ENCODE assay signal across 15 cellular contexts in genomic region chr1:101283443-101283842, GRCh38. TPM values are rescaled to one million over a fixed set of nuclear protein-coding genes. Genes with fewer than 3 reads are reported as not detected.
A peak's percentile ranks its signal among the peaks of the same experiment; 100 is the strongest.
DNase-seq lines count a peak whose midpoint lies in the region; ATAC-seq and TF ChIP-seq lines count a peak whose summit lies in the region.
"Had no signal": no experiment of that assay in that cellular context is flagged by ENCODE, and none has a peak within 500 bp of the region (broad histone marks: within the 10 kb centered on the region; RNA-seq: fewer than 3 reads in every experiment).

No MANE protein-coding gene starts in this region.

- no peaks in the 10 kb centered on the region for H3F3A ChIP-seq in smooth muscle cell (ENCODE audit: low read depth)

- no peak overlapping the region for H3K9ac ChIP-seq in smooth muscle cell (ENCODE audit: low read depth)

- H3K4me2 ChIP-seq in smooth muscle cell, result peak overlapping the region; percentile 63

- no peak for ATAC-seq in activated CD8-positive, alpha-beta memory T cell treated with anti-CD3 and anti-CD28 coated beads, Interleukin-2, amount 10 ng/mL, durations not matched to agents 7 days and 5 days
- ATAC-seq in T-helper 17 cell, result no peak
- no peak for ATAC-seq in central memory CD8-positive, alpha-beta T cell (replicated peaks; ENCODE audit: extremely low read depth, poor library complexity, severe bottlenecking)
- ATAC-seq in HG02885 (IDR thresholded peaks at IDR 0.05; ENCODE audit: poor library complexity, unreplicated experiment), result no peak
- ATAC-seq: heart right ventricle, upper lobe of right lung had no signal

- 24% methylated on average over 3 of the region's 3 CpGs for WGBS in smooth muscle cell (ENCODE audit: low lambda C conversion rate)

- no peaks in the 10 kb centered on the region for H4K20me1 ChIP-seq in smooth muscle cell (ENCODE audit: low read depth)

- no peak for DNase-seq in activated CD8-positive, alpha-beta memory T cell treated with anti-CD3 and anti-CD28 coated beads, Interleukin-2, amount 10 ng/mL, durations not matched to agents 7 days and 5 days
- DNase-seq in activated CD8-positive, alpha-beta memory T cell treated with anti-CD3 and anti-CD28 coated beads, Interleukin-2, amount 50 U/mL, for 4 hours, result no peak
- DNase-seq in T-helper 17 cell, result no peak
- no peak for DNase-seq in central memory CD8-positive, alpha-beta T cell (ENCODE audit: low spot score in 2 of 2)
- no peak for DNase-seq in smooth muscle cell (lab: John Stamatoyannopoulos, UW; ENCODE audit: unreplicated experiment)
- no peak for DNase-seq in foreskin melanocyte
- no peak for DNase-seq in D341Med (ENCODE audit: low spot score)
- DNase-seq: ACHN, H7, heart right ventricle, islet precursor cell, NCI-H524, upper lobe of right lung had no signal

- H2AFZ ChIP-seq in smooth muscle cell (ENCODE audit: low read depth), result peak overlapping the region; percentile 59

- peaks cover 62% of the 10 kb centered on the region for H3K4me1 Mint-ChIP-seq in activated CD8-positive, alpha-beta memory T cell treated with anti-CD3 and anti-CD28 coated beads, Interleukin-2, amount 10 ng/mL, durations not matched to agents 7 days and 5 days
- H3K4me1 Mint-ChIP-seq in T-helper 17 cell, result peaks cover 77% of the 10 kb centered on the region
- peaks cover 86% of the 10 kb centered on the region for H3K4me1 Mint-ChIP-seq in central memory CD8-positive, alpha-beta T cell

- CTCF ChIA-PET in activated CD8-positive, alpha-beta memory T cell treated with anti-CD3 and anti-CD28 coated beads, Interleukin-2, amount 10 ng/mL, durations not matched to agents 7 days and 5 days (lab: Charles Lee), result interaction anchor here (0.8 to 2.1 kb wide), 4 partner anchors 26 to 362 kb away, joined by 3 to 6 read pairs (median 4); no protein-coding TSS in a partner anchor

- no peak overlapping the region for H3K4me3 ChIP-seq in smooth muscle cell
- H3K4me3 ChIP-seq: heart right ventricle, upper lobe of right lung had no signal

- no peak for TF ChIP-seq CTCF in smooth muscle cell (IDR thresholded peaks at IDR 0.05; ENCODE audit: borderline replicate concordance, insufficient read depth, poor library complexity, severe bottlenecking)

- H3K27ac Mint-ChIP-seq in activated CD8-positive, alpha-beta memory T cell treated with anti-CD3 and anti-CD28 coated beads, Interleukin-2, amount 10 ng/mL, durations not matched to agents 7 days and 5 days, result peak overlapping the region; percentile 75
- peak overlapping the region; percentile 98 for H3K27ac Mint-ChIP-seq in T-helper 17 cell
- peak overlapping the region; percentile 97 for H3K27ac Mint-ChIP-seq in central memory CD8-positive, alpha-beta T cell (ENCODE audit: low read depth)
- H3K27ac Mint-ChIP-seq: memory B cell had no signal

- no peaks in the 10 kb centered on the region for H3K27me3 ChIP-seq in smooth muscle cell (ENCODE audit: low read depth)
- H3K27me3 ChIP-seq: heart right ventricle, upper lobe of right lung had no signal

- H3K36me3 ChIP-seq in smooth muscle cell (ENCODE audit: low read depth), result no peaks in the 10 kb centered on the region
- H3K36me3 ChIP-seq: heart right ventricle, upper lobe of right lung had no signal

- no peaks in the 10 kb centered on the region for H3K79me2 ChIP-seq in smooth muscle cell (ENCODE audit: low read depth)

- H3K4me3 Mint-ChIP-seq in activated CD8-positive, alpha-beta memory T cell treated with anti-CD3 and anti-CD28 coated beads, Interleukin-2, amount 10 ng/mL, durations not matched to agents 7 days and 5 days, result no peak overlapping the region
- no peak overlapping the region for H3K4me3 Mint-ChIP-seq in T-helper 17 cell
- H3K4me3 Mint-ChIP-seq in central memory CD8-positive, alpha-beta T cell, result peak overlapping the region; percentile 70
- H3K4me3 Mint-ChIP-seq: memory B cell had no signal

- peaks cover 5% of the 10 kb centered on the region for H3K27me3 Mint-ChIP-seq in activated CD8-positive, alpha-beta memory T cell treated with anti-CD3 and anti-CD28 coated beads, Interleukin-2, amount 10 ng/mL, durations not matched to agents 7 days and 5 days
- no peaks in the 10 kb centered on the region for H3K27me3 Mint-ChIP-seq in T-helper 17 cell
- H3K27me3 Mint-ChIP-seq in central memory CD8-positive, alpha-beta T cell, result no peaks in the 10 kb centered on the region
- H3K27me3 Mint-ChIP-seq: memory B cell had no signal

- H3K27ac ChIP-seq in smooth muscle cell (ENCODE audit: low read depth), result no peak overlapping the region
- H3K27ac ChIP-seq: upper lobe of right lung had no signal

- H3K9me3 ChIP-seq in T-helper 17 cell (ENCODE audit: control insufficient read depth, low read length, poor library complexity, severe bottlenecking) (no peaks in the 10 kb centered on the region), smooth muscle cell (replicated peaks; ENCODE audit: low read depth) (no peaks in the 10 kb centered on the region)
- H3K9me3 ChIP-seq: upper lobe of right lung had no signal

- H3K36me3 Mint-ChIP-seq in activated CD8-positive, alpha-beta memory T cell treated with anti-CD3 and anti-CD28 coated beads, Interleukin-2, amount 10 ng/mL, durations not matched to agents 7 days and 5 days, result peaks cover 6% of the 10 kb centered on the region
- H3K36me3 Mint-ChIP-seq in T-helper 17 cell (ENCODE audit: low read depth), result no peaks in the 10 kb centered on the region
- H3K36me3 Mint-ChIP-seq in central memory CD8-positive, alpha-beta T cell (ENCODE audit: insufficient read depth), result peaks cover 3% of the 10 kb centered on the region
- H3K36me3 Mint-ChIP-seq: memory B cell had no signal

- peaks cover 3% of the 10 kb centered on the region for H3K9me3 Mint-ChIP-seq in activated CD8-positive, alpha-beta memory T cell treated with anti-CD3 and anti-CD28 coated beads, Interleukin-2, amount 10 ng/mL, durations not matched to agents 7 days and 5 days (ENCODE audit: low read depth)
- no peaks in the 10 kb centered on the region for H3K9me3 Mint-ChIP-seq in central memory CD8-positive, alpha-beta T cell
- H3K9me3 Mint-ChIP-seq: memory B cell had no signal

- H3K4me1 ChIP-seq in smooth muscle cell (ENCODE audit: low read depth), result peaks cover 27% of the 10 kb centered on the region
- H3K4me1 ChIP-seq: upper lobe of right lung had no signal

RNA-seq across cellular contexts. Expression of gene S1PR1, which starts 46.6 kb away (rescaled TPM):
- total RNA-seq in activated CD8-positive, alpha-beta memory T cell treated with anti-CD3 and anti-CD28 coated beads, Interleukin-2, amount 10 ng/mL, durations not matched to agents 7 days and 5 days, result 10 to 100 TPM; 56.0 to 68.2 TPM
- total RNA-seq in T-helper 17 cell (100 to 1,000 TPM; 157 to 226 TPM), smooth muscle cell (11.7 and 12.1 TPM in 2 replicates)
- 7.2 and 12.0 TPM in 2 replicates for polyA plus RNA-seq in smooth muscle cell
